Comparison of ENCODE assay signal across 8 cellular contexts in the genomic region with DNA sequence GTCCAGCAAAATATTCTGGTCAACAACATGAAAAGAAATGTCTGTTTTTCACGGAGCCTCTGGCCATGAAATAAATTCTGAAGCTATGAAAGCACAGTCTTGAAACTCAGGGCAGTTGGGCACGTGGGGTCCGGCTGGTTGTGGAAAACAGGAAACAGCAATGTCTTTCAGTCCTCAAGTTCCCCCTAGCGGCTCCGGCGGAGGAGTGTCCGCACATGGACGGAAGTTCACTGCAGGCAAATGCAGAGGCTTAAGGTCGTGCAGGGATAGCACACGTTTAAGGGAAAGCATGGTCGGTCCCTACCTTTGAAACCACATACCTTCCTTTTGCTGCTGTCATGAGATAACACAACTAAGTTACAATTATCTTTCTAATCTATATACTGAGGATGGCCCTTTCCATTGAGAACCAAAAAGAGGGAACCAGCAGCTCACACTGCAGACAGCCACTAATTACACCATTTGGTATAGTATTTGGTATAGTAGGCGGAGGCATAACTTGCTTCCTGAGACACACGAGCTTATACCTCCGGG. TPM values are rescaled to one million over a fixed set of nuclear protein-coding genes. Genes with fewer than 3 reads are reported as not detected.
DNase-seq lines count a peak whose midpoint lies in the region; ATAC-seq and TF ChIP-seq lines count a peak whose summit lies in the region.

No MANE protein-coding gene starts in this region.

- peak overlapping the region; percentile 22 for H3K4me3 ChIP-seq in OCI-LY3 (ENCODE audit: low read length)

- H3K79me2 ChIP-seq in OCI-LY3 (ENCODE audit: low read length) = no peaks in the 10 kb centered on the region

- peak overlapping the region; percentile 44 for H3K27ac ChIP-seq in OCI-LY3 (ENCODE audit: low read length)

- peak; percentile 89 for ATAC-seq in GM21515 (IDR thresholded peaks at IDR 0.05; ENCODE audit: unreplicated experiment)

- peaks cover 12% of the 10 kb centered on the region; the same call in 1 of the 2 replicates for H3K27me3 ChIP-seq in OCI-LY3 (ENCODE audit: low read depth, low read length)

- no TSS peak for BruUV-seq in Calu3 (replicated peaks; lab: Mats Ljungman, UMichigan)

- H3K4me1 ChIP-seq in OCI-LY3 (ENCODE audit: low read length) = peaks cover 46% of the 10 kb centered on the region

- peak overlapping the region; percentile 55 for H3K4me2 ChIP-seq in OCI-LY3 (ENCODE audit: low read length)

- H2AFZ ChIP-seq in OCI-LY3 (ENCODE audit: low read depth, low read length) = peak overlapping the region; percentile 85

- TF ChIP-seq CTCF in Calu3 (IDR thresholded peaks at IDR 0.05; ENCODE audit: unreplicated experiment) = peak; percentile 95
- peak; percentile 100 for TF ChIP-seq CTCF in OCI-LY3 (IDR thresholded peaks at IDR 0.05; ENCODE audit: low read depth, low read length)

- H3K9me3 ChIP-seq in OCI-LY3 (ENCODE audit: insufficient read depth, low read length) = no peaks in the 10 kb centered on the region

- no peaks in the 10 kb centered on the region for H3K9me3 Mint-ChIP-seq in Calu3 (ENCODE audit: low read depth, unreplicated experiment)

- no peaks in the 10 kb centered on the region for H4K20me1 ChIP-seq in OCI-LY3 (ENCODE audit: insufficient read depth, low read length)

- CTCF ChIA-PET in Calu3 (lab: Charles Lee) = interaction anchor here (0.7 to 1.9 kb wide), 16 partner anchors 14 to 608 kb away, joined by 3 to 29 read pairs (median 4); a partner anchor contains a TSS

- H3K4me3 Mint-ChIP-seq in Calu3 (ENCODE audit: low read depth, unreplicated experiment) = no peak overlapping the region

- H3K36me3 Mint-ChIP-seq in Calu3 (ENCODE audit: insufficient read depth, unreplicated experiment) = peaks cover 13% of the 10 kb centered on the region

- peaks cover 10% of the 10 kb centered on the region for H3K4me1 Mint-ChIP-seq in Calu3 (ENCODE audit: low read depth, unreplicated experiment)

- DNase-seq in Calu3 (peak; percentile 92), HuH-7 (ENCODE audit: low spot score) (peak; percentile 92), epidermal melanocyte (ENCODE audit: insufficient read length, low spot score) (peak; percentile 96), myocyte (ENCODE audit: low read depth) (peak; percentile 83)
- peak; percentile 29 for DNase-seq in activated CD8-positive, alpha-beta memory T cell treated with anti-CD3 and anti-CD28 coated beads, Interleukin-2, amount 50 U/mL, for 1 hour (ENCODE audit: extremely low read depth)
- peak; percentile 49 for DNase-seq in stimulated activated CD8-positive, alpha-beta memory T cell treated with anti-CD3 and anti-CD28 coated beads, Interleukin-7, amount 100 ng/mL, for 24 hours (ENCODE audit: low read depth)

- H3K27ac Mint-ChIP-seq in Calu3 (ENCODE audit: unreplicated experiment) = no peak overlapping the region

- no peaks in the 10 kb centered on the region for H3K36me3 ChIP-seq in OCI-LY3 (replicated peaks; ENCODE audit: low read depth, low read length)

- peak overlapping the region; percentile 25 for H3K9ac ChIP-seq in OCI-LY3 (ENCODE audit: low read length)

- intact Hi-C loops in Calu3 (cut with micrococcal nuclease; ENCODE audit: unreplicated experiment) = loop anchor here (1.0 to 2.0 kb wide), 3 partner anchors 209 to 608 kb away; no protein-coding TSS in a partner anchor

- H3K27me3 Mint-ChIP-seq in Calu3 (ENCODE audit: unreplicated experiment) = no peaks in the 10 kb centered on the region

RNA-seq across cellular contexts. Expression of a gene that starts 52.5 kb away (rescaled TPM):
- 14.2 and 15.8 TPM in 2 replicates for total RNA-seq in Calu3 (2022)
- 0.10 TPM in 1 of 2 replicates, not detected in the other for total RNA-seq in myocyte
- polyA plus RNA-seq in myocyte (2012) = 0.45 TPM

Comparison
In these comparisons a context has a peak if more than half of its experiments do, and no peak if none do; other contexts are left out.
1. Peak in every context shown above with its lines: DNase-seq, ATAC-seq, H3K4me3 ChIP-seq and H3K27ac ChIP-seq.
2. DNase-seq: peak in every context shown above with its lines; median percentile 96 in epidermal melanocyte; 92 in Calu3; 92 in HuH-7; 83 in myocyte; 49 in stimulated activated CD8-positive, alpha-beta memory T cell treated with anti-CD3 and anti-CD28 coated beads, Interleukin-7, amount 100 ng/mL, for 24 hours; 29 in activated CD8-positive, alpha-beta memory T cell treated with anti-CD3 and anti-CD28 coated beads, Interleukin-2, amount 50 U/mL, for 1 hour.
3. RNA of a gene that starts 52.5 kb away (total RNA-seq): 14.2 to 15.8 TPM in Calu3; 0.10 TPM in myocyte; every median in the first group is over 10 times any median in the second.